Comparison of ENCODE assay signal across 8 cellular contexts in the genomic region with DNA sequence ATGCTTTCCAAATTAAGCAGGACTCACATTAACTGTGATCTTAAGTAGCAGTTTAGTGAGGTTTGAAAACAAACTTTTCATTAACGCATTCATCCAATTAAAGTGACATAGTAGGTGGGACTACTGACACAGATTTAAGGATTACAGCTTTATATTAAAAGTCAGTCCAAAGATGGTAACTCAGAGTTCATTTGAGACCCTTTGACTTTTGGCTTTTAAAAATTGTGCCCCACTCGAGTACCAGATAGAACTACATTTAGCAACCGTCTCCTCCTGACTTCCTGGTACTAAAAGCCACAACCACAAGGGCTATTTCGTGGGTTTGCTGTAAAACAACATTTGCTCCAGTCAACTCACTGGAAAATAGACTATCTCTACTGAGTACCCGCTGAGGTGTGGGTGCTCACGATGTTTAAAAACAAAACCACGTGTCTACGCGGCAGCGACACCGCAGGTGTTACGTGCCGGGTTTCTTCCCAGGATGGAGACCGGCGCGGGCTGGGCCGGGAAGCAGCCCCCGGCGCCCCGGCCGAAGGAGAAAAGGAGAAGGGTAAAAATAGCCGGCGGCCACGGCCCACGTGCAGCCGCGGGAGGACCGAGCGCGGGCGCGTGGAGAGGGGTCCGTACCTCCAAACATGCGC.
A peak's percentile ranks its signal among the peaks of the same experiment; 100 is the strongest.
DNase-seq lines count a peak whose midpoint lies in the region; ATAC-seq and TF ChIP-seq lines count a peak whose summit lies in the region.
"Not testable (repeated sequence)": the region's sequence is repeated elsewhere in the genome, so short reads cannot be mapped to it uniquely, and the experiment has no call there.

No MANE protein-coding gene starts in this region.

- H3K4me3 ChIP-seq in esophagus muscularis mucosa (peak overlapping the region; percentile 71 to 89 (median 80)), lower lobe of right lung (peak overlapping the region; percentile 74), skeletal muscle tissue (ENCODE audit: low read length in 3 of 3) (peak overlapping the region; percentile 48 to 80 (median 75))

- H3K9me3 Mint-ChIP-seq in CD4-positive, alpha-beta T cell; activated T-cell treated with anti-CD3 and anti-CD28 coated beads, Interleukin-2, amount 50 U/mL, for 72 hours: not testable (repeated sequence)

- TF ChIP-seq POLR2A in esophagus muscularis mucosa (IDR thresholded peaks at IDR 0.05; ENCODE audit: low read depth): not testable (repeated sequence)

- H3K27me3 Mint-ChIP-seq in CD4-positive, alpha-beta T cell: peaks cover 19% of the 10 kb centered on the region
- peaks cover 25% of the 10 kb centered on the region for H3K27me3 Mint-ChIP-seq in activated T-cell treated with anti-CD3 and anti-CD28 coated beads, Interleukin-2, amount 50 U/mL, for 72 hours (ENCODE audit: low read depth)

- peak overlapping the region; percentile 76 for H3K27ac Mint-ChIP-seq in CD4-positive, alpha-beta T cell
- H3K27ac Mint-ChIP-seq in activated T-cell treated with anti-CD3 and anti-CD28 coated beads, Interleukin-2, amount 50 U/mL, for 72 hours: peak overlapping the region; percentile 55

- H3K9me3 ChIP-seq in CD4-positive, alpha-beta T cell (ENCODE audit: control insufficient read depth, low read length); esophagus muscularis mucosa; lower lobe of right lung; skeletal muscle tissue (ENCODE audit: control insufficient read depth in 3 of 3, low read length in 3 of 3): not testable (repeated sequence)

- not testable (repeated sequence) for TF ChIP-seq EP300 in esophagus muscularis mucosa (IDR thresholded peaks at IDR 0.05)

- H3K9ac ChIP-seq in skeletal muscle tissue (ENCODE audit: low read depth in 1 of 3, low read length in 3 of 3): peak overlapping the region in 2 of 3 donors; percentile 70 to 95

- POLR2A ChIA-PET in CD4-positive, alpha-beta T cell (lab: Charles Lee): not testable (repeated sequence)

- not testable (repeated sequence) for TF ChIP-seq CTCF in CD4-positive, alpha-beta T cell (IDR thresholded peaks at IDR 0.05); esophagus muscularis mucosa (IDR thresholded peaks at IDR 0.05); lower lobe of right lung (IDR thresholded peaks at IDR 0.05)

- DNase-seq in CD4-positive, alpha-beta T cell: peak in 1 of 10 experiments; percentile 0
- peak; percentile 4 for DNase-seq in NOMO-1 treated with dmso at 0.1 percent for 144 hours (lab: John Stamatoyannopoulos, UW; ENCODE audit: unreplicated experiment)
- DNase-seq in activated T-cell treated with anti-CD3 and anti-CD28 coated beads, Interleukin-2, amount 50 U/mL, for 72 hours; esophagus muscularis mucosa (ENCODE audit: extremely low spot score); lower lobe of right lung: not testable (repeated sequence)

- peak overlapping the region; percentile 95 for H3K4me3 Mint-ChIP-seq in CD4-positive, alpha-beta T cell
- peak overlapping the region; percentile 96 to 99 for H3K4me3 Mint-ChIP-seq in activated T-cell treated with anti-CD3 and anti-CD28 coated beads, Interleukin-2, amount 50 U/mL, for 72 hours

- CTCF ChIA-PET in CD4-positive, alpha-beta T cell (lab: Charles Lee): not testable (repeated sequence)

- 1% methylated on average over 21 of the region's 34 CpGs for WGBS in esophagus muscularis mucosa

- H3K4me1 Mint-ChIP-seq in CD4-positive, alpha-beta T cell (ENCODE audit: low read depth); activated T-cell treated with anti-CD3 and anti-CD28 coated beads, Interleukin-2, amount 50 U/mL, for 72 hours (ENCODE audit: low read depth): not testable (repeated sequence)

- peak; percentile 32 for ATAC-seq in CD4-positive, alpha-beta T cell (ENCODE audit: poor library complexity)
- ATAC-seq in GM21367 (IDR thresholded peaks at IDR 0.05; ENCODE audit: unreplicated experiment) (peak; percentile 24), HG03135 (IDR thresholded peaks at IDR 0.05; ENCODE audit: unreplicated experiment) (peak; percentile 17), lower lobe of right lung (peak; percentile 66 to 70)
- peak; percentile 36 to 56 for ATAC-seq in activated T-cell treated with anti-CD3 and anti-CD28 coated beads, Interleukin-2, amount 50 U/mL, for 72 hours (replicated peaks in 1 of 2)

- peaks cover 4 to 21% (median 15%) of the 10 kb centered on the region in 4 donors for H3K4me1 ChIP-seq in esophagus muscularis mucosa
- not testable (repeated sequence) for H3K4me1 ChIP-seq in lower lobe of right lung; skeletal muscle tissue (ENCODE audit: control insufficient read depth in 3 of 3, insufficient read depth in 3 of 3, low read length in 3 of 3)

- not testable (repeated sequence) for H3K36me3 ChIP-seq in esophagus muscularis mucosa; lower lobe of right lung; skeletal muscle tissue (ENCODE audit: control insufficient read depth in 3 of 3, insufficient read depth in 3 of 3, low read length in 3 of 3)

- H3K36me3 Mint-ChIP-seq in CD4-positive, alpha-beta T cell (ENCODE audit: low read depth); activated T-cell treated with anti-CD3 and anti-CD28 coated beads, Interleukin-2, amount 50 U/mL, for 72 hours (ENCODE audit: insufficient read depth in 2 of 2): not testable (repeated sequence)

- H3K27me3 ChIP-seq in CD4-positive, alpha-beta T cell (ENCODE audit: control insufficient read depth, insufficient read depth, low read length); esophagus muscularis mucosa; lower lobe of right lung (ENCODE audit: low read depth); skeletal muscle tissue (ENCODE audit: control insufficient read depth in 3 of 3, insufficient read depth in 3 of 3, low read length in 3 of 3): not testable (repeated sequence)

- intact Hi-C loops in CD4-positive, alpha-beta T cell (cut with DNase I, micrococcal nuclease); esophagus muscularis mucosa (cut with DNase I); lower lobe of right lung (cut with DNase I): not testable (repeated sequence)

- not testable (repeated sequence) for H3K27ac ChIP-seq in CD4-positive, alpha-beta T cell (ENCODE audit: low read depth, low read length)
- peak overlapping the region; percentile 93 to 97 (median 96) for H3K27ac ChIP-seq in esophagus muscularis mucosa (replicated peaks in 1 of 4)
- peak overlapping the region; percentile 93 for H3K27ac ChIP-seq in lower lobe of right lung
- peak overlapping the region; percentile 83 for H3K27ac ChIP-seq in skeletal muscle tissue (ENCODE audit: low read depth, low read length)

Comparison
In these comparisons a context has a peak if more than half of its experiments do, and no peak if none do; other contexts are left out.
1. ATAC-seq: peak in every context shown above with its lines; median percentile 68 in lower lobe of right lung; 46 in activated T-cell treated with anti-CD3 and anti-CD28 coated beads, Interleukin-2, amount 50 U/mL, for 72 hours; 32 in CD4-positive, alpha-beta T cell; 24 in GM21367; 17 in HG03135.